In the genomic region with DNA sequence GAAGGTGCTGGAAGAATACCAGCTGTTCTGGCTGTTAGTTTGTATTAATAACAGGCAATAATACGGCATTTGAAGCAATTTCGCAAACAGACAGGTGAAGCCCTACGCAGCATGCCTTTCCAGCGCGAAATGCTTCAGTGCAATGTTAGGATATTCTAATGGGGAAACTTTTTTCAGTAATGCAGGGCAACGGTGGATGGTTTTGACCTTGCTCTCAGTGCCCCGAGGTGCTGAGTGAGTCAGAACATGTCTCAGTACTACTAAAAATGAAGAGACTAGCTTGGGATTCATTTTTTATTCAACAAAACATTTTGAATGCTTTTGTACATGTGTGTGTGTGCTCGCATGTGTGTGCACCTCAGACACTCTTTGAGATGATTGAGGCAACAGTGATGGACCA, we compare ENCODE assay signal across 22 cellular contexts.
"Had no signal": no experiment of that assay in that cellular context is flagged by ENCODE, and none has a peak within 500 bp of the region (broad histone marks: within the 10 kb centered on the region; RNA-seq: fewer than 3 reads in every experiment).

No MANE protein-coding gene starts in this region.

- H3K4me1 ChIP-seq: parathyroid adenoma, right lobe of liver, sigmoid colon, stomach, testis, tibial artery, transverse colon, upper lobe of right lung, uterus had no signal

- H3K9me3 ChIP-seq: ovary, psoas muscle, right lobe of liver, sigmoid colon, stomach, testis, tibial artery, upper lobe of right lung, uterus had no signal

- H3K27ac ChIP-seq: neural progenitor cell, ovary, parathyroid adenoma, right lobe of liver, sigmoid colon, stomach, testis, tibial artery, transverse colon, upper lobe of right lung, uterus had no signal

- ATAC-seq: natural killer cell; psoas muscle; right lobe of liver; stimulated activated effector memory CD8-positive, alpha-beta T cell treated with anti-CD3 and anti-CD28 coated beads, Interleukin-12 subunit alpha, Interleukin-12 subunit beta, amount 100 ng/mL, for 72 hours; stimulated activated naive B cell treated with anti-CD40 and anti-IgM and Interleukin-4, amounts not matched to agents 10 μg/mL and 1 μg/mL and 100 μg/mL, for 72 hours; upper lobe of right lung had no signal

- H3K4me3 ChIP-seq: neural progenitor cell, ovary, psoas muscle, right lobe of liver, sigmoid colon, stomach, testis, tibial artery, transverse colon, upper lobe of right lung, uterus had no signal

- H3K36me3 ChIP-seq: neural progenitor cell, ovary, right lobe of liver, sigmoid colon, stomach, tibial artery, transverse colon, upper lobe of right lung, uterus had no signal

- DNase-seq: naive B cell; natural killer cell; ovary; psoas muscle; right lobe of liver; sigmoid colon; small intestine; stimulated activated CD4-positive, alpha-beta T cell treated with anti-CD3 and anti-CD28 coated beads, Interleukin-15, amount 100 ng/mL, for 24 hours; stimulated activated CD4-positive, alpha-beta T cell treated with anti-CD3 and anti-CD28 coated beads, Interleukin-2, amount 100 ng/mL, for 24 hours; stimulated activated CD4-positive, alpha-beta T cell treated with anti-CD3 and anti-CD28 coated beads, Interleukin-2, amount 100 ng/mL, for 48 hours; stimulated activated CD4-positive, alpha-beta T cell treated with anti-CD3 and anti-CD28 coated beads, Interleukin-4, amount 100 ng/mL, for 24 hours; stimulated activated naive B cell treated with anti-CD40 and anti-IgM and Interleukin-4, amounts not matched to agents 10 μg/mL and 1 μg/mL and 100 μg/mL, for 72 hours; stimulated activated naive CD4-positive, alpha-beta T cell treated with Interleukin-2 at 50 U/mL for 16 hours; stomach; testis; tibial artery; transverse colon; upper lobe of right lung; uterus had no signal

- H3K27me3 ChIP-seq: neural progenitor cell, ovary, right lobe of liver, sigmoid colon, stomach, testis, tibial artery, transverse colon, upper lobe of right lung, uterus had no signal
